9 cellular contexts compared by ENCODE assay signal in genomic region chr10:34780818-34781380, GRCh38. TPM values are rescaled to one million over a fixed set of nuclear protein-coding genes. Genes with fewer than 3 reads are reported as not detected.
A peak's percentile ranks its signal among the peaks of the same experiment; 100 is the strongest.
DNase-seq lines count a peak whose midpoint lies in the region; ATAC-seq, FAIRE-seq and TF ChIP-seq lines count a peak whose summit lies in the region.
"Had no signal": no experiment of that assay in that cellular context is flagged by ENCODE, and none has a peak within 500 bp of the region (broad histone marks: within the 10 kb centered on the region; RNA-seq: fewer than 3 reads in every experiment).

No MANE protein-coding gene starts in this region.

- no peaks in the 10 kb centered on the region for H3K79me2 ChIP-seq in endothelial cell of umbilical vein (ENCODE audit: control insufficient read depth, insufficient read depth, low read length)

- H3K36me3 ChIP-seq in endothelial cell of umbilical vein (ENCODE audit: control insufficient read depth in 2 of 2, extremely low read depth in 1 of 2, insufficient read depth in 2 of 2, low read length in 2 of 2) = no peaks in the 10 kb centered on the region
- H3K36me3 ChIP-seq in MG63 = no peaks in the 10 kb centered on the region

- H3K4me3 ChIP-seq in endothelial cell of umbilical vein (replicated peaks in 1 of 3; ENCODE audit: insufficient read depth in 1 of 3, low read depth in 1 of 3, low read length in 3 of 3) (no peak overlapping the region), skeletal muscle cell (ENCODE audit: low read depth, low read length) (peak overlapping the region; percentile 19), MG63 (no peak overlapping the region)

- peak; percentile 88 for DNase-seq in LHCN-M2 (ENCODE audit: low read depth)
- peak; percentile 73 for DNase-seq in endothelial cell of umbilical vein (ENCODE audit: low read depth, low spot score)
- DNase-seq in skeletal muscle cell (ENCODE audit: low read depth) = peak; percentile 62
- DNase-seq in NCI-H345 (lab: John Stamatoyannopoulos, UW) = no peak
- DNase-seq in MG63 = no peak
- DNase-seq in middle frontal gyrus (ENCODE audit: extremely low spot score, low spot score) = no peak
- DNase-seq: activated B cell treated with CpG ODN at 0.5 μM for 24 hours had no signal

- FAIRE-seq in endothelial cell of umbilical vein (lab: Jason Lieb, UNC) = peak; percentile 60

- BruUV-seq in endothelial cell of umbilical vein (replicated peaks; lab: Mats Ljungman, UMichigan) = no TSS peak

- TF ChIP-seq CTCF in endothelial cell of umbilical vein (IDR thresholded peaks at IDR 0.05; ENCODE audit: extremely low read depth in 1 of 2, insufficient read depth in 1 of 2, low read depth in 1 of 2, low read length in 2 of 2) = no peak

- no peak overlapping the region for H2AFZ ChIP-seq in endothelial cell of umbilical vein (ENCODE audit: low read depth, low read length)

- H3K27ac ChIP-seq in endothelial cell of umbilical vein (ENCODE audit: insufficient read depth, low read depth, low read length) = no peak overlapping the region

- H3K27me3 ChIP-seq in endothelial cell of umbilical vein (ENCODE audit: control insufficient read depth in 2 of 2, insufficient read depth in 2 of 2, low read length in 2 of 2) (no peaks in the 10 kb centered on the region), MG63 (no peaks in the 10 kb centered on the region)

- dilution Hi-C loops in endothelial cell of umbilical vein (cut with MboI; ENCODE audit: extremely low pct_ligation_motif_present, low sequenced_read_pairs) = no loop called here

- no peaks in the 10 kb centered on the region for H3K9me1 ChIP-seq in endothelial cell of umbilical vein (replicated peaks; ENCODE audit: control insufficient read depth, extremely low read depth, insufficient read depth, low read length)

- intact Hi-C loops in endothelial cell of umbilical vein (cut with micrococcal nuclease) = no loop called here

- H3K9ac ChIP-seq in endothelial cell of umbilical vein (replicated peaks; ENCODE audit: extremely low read depth, insufficient read depth, low read length) = peak overlapping the region; percentile 26

- H3K4me1 ChIP-seq in endothelial cell of umbilical vein (ENCODE audit: control insufficient read depth, extremely low read depth, insufficient read depth, low read length) = peaks cover 17% of the 10 kb centered on the region

- H4K20me1 ChIP-seq in endothelial cell of umbilical vein (replicated peaks; ENCODE audit: control insufficient read depth, extremely low read depth, insufficient read depth, low read length) = peaks cover 20% of the 10 kb centered on the region

- peak; percentile 82 for ATAC-seq in GM18517 (IDR thresholded peaks at IDR 0.05; ENCODE audit: unreplicated experiment)
- ATAC-seq in GM21786 (IDR thresholded peaks at IDR 0.05; ENCODE audit: unreplicated experiment) = peak; percentile 77

- no peak for TF ChIP-seq POLR2A in endothelial cell of umbilical vein (IDR thresholded peaks at IDR 0.05; ENCODE audit: low read depth, low read length)

- CTCF ChIA-PET in endothelial cell of umbilical vein (lab: Charles Lee) = interaction anchor here (0.7 to 1.6 kb wide), 17 partner anchors 9 to 415 kb away, joined by 3 to 8 read pairs (median 4); no protein-coding TSS in a partner anchor

- no peaks in the 10 kb centered on the region for H3K9me3 ChIP-seq in endothelial cell of umbilical vein (replicated peaks; ENCODE audit: control insufficient read depth, insufficient read depth, low read length)
- H3K9me3 ChIP-seq in MG63 = no peaks in the 10 kb centered on the region

- POLR2A ChIA-PET in endothelial cell of umbilical vein (lab: Charles Lee) = interaction anchor here (0.5 kb wide), 1 partner anchor 87 kb away, joined by 7 read pairs; no protein-coding TSS in a partner anchor

- peak overlapping the region; percentile 89 for H3K4me2 ChIP-seq in endothelial cell of umbilical vein (ENCODE audit: insufficient read depth, low read length)

TF ChIP-seq in endothelial cell of umbilical vein, 7 proteins besides CTCF, POLR2A, EP300 and RAD21:
- TF ChIP-seq GATA2 (IDR thresholded peaks at IDR 0.05; ENCODE audit: insufficient read depth, insufficient read length, low read depth, low read length) (no peak), POLR2AphosphoS5 (IDR thresholded peaks at IDR 0.05; ENCODE audit: insufficient read depth, low read depth, low read length) (peak; percentile 34), JUN (IDR thresholded peaks at IDR 0.05; ENCODE audit: borderline replicate concordance, insufficient read depth, insufficient read length, low read depth) (peak; percentile 27)

RNA-seq across cellular contexts. Expression of gene PARD3, which starts 34.2 kb away (rescaled TPM):
- 41.5 and 51.7 TPM in 2 replicates for total RNA-seq in LHCN-M2 (2014; rRNA removed)
- polyA plus RNA-seq in LHCN-M2 (2012) = 17.5 TPM
- 20.2 and 24.1 TPM in 2 replicates for total RNA-seq in endothelial cell of umbilical vein
- polyA plus RNA-seq in endothelial cell of umbilical vein = 6.2 and 7.3 TPM in 2 replicates
- polyA plus RNA-seq in endothelial cell of umbilical vein (2011; cell fraction: cytosol; rRNA removed) = 13.3 and 13.6 TPM in 2 replicates
- 16.2 and 18.6 TPM in 2 replicates for polyA plus RNA-seq in endothelial cell of umbilical vein (2011; cell fraction: nucleus; rRNA removed)
- 19.6 and 20.4 TPM in 2 replicates for polyA plus RNA-seq in endothelial cell of umbilical vein (2012)
- polyA minus RNA-seq in endothelial cell of umbilical vein = 32.8 and 34.3 TPM in 2 replicates
- 13.8 TPM for polyA minus RNA-seq in endothelial cell of umbilical vein (2011; cell fraction: cytosol; rRNA and poly(A)+ RNA removed)
- 52.9 and 58.8 TPM in 2 replicates for polyA minus RNA-seq in endothelial cell of umbilical vein (2011; cell fraction: nucleus; rRNA and poly(A)+ RNA removed)
- 50.0 and 52.6 TPM in 2 replicates for total RNA-seq in MG63 (2014; rRNA removed; shearing (Covaris generic); ENCODE audit: low replicate concordance)

Comparison
In these comparisons a context has a peak if more than half of its experiments do, and no peak if none do; other contexts are left out.
1. DNase-seq: peak in LHCN-M2 (single experiment), endothelial cell of umbilical vein (single experiment) and skeletal muscle cell (single experiment); none in NCI-H345 (single experiment), MG63 (single experiment) and middle frontal gyrus (single experiment).